Comparison of ENCODE assay signal across 8 cellular contexts in genomic region chrX:9339603-9340569, GRCh38.
DNase-seq lines count a peak whose midpoint lies in the region; ATAC-seq, FAIRE-seq and TF ChIP-seq lines count a peak whose summit lies in the region.

No MANE protein-coding gene starts in this region.

- H3K4me1 ChIP-seq in neutrophil (ENCODE audit: control insufficient read depth in 1 of 2, insufficient read depth in 1 of 2, low read depth in 1 of 2, low read length in 1 of 2): peaks cover 47 to 62% of the 10 kb centered on the region in 2 experiments

- peak; percentile 24 for DNase-seq in D721Med (ENCODE audit: insufficient read length, low spot score)
- DNase-seq in NCI-H1694 (lab: John Stamatoyannopoulos, UW): peak; percentile 24
- DNase-seq in cerebellar cortex (ENCODE audit: low spot score): peak; percentile 36
- no peak for DNase-seq in GM10248 (ENCODE audit: extremely low spot score)
- no peak for DNase-seq in AG08395 (ENCODE audit: low spot score)
- DNase-seq in AG08396 (ENCODE audit: low spot score): no peak

- H3K4me3 ChIP-seq in neutrophil (ENCODE audit: low read depth in 1 of 2, low read length in 1 of 2): peak overlapping the region; percentile 48 to 63

- POLR2A ChIA-PET in GM10248 (lab: Yijun Ruan, JAX): no interaction called here

- FAIRE-seq in D721Med (lab: Jason Lieb, UNC): no peak

- TF ChIP-seq CTCF in D721Med (IDR thresholded peaks at IDR 0.05; ENCODE audit: insufficient read depth, missing control alignments): no peak
- no peak for TF ChIP-seq CTCF in neutrophil (IDR thresholded peaks at IDR 0.05)
- no peak for TF ChIP-seq CTCF in GM10248 (IDR thresholded peaks at IDR 0.05; ENCODE audit: control extremely low read depth, extremely low read depth, low read depth, missing control alignments)

- H3K9me3 ChIP-seq in neutrophil: no peaks in the 10 kb centered on the region

- CTCF ChIA-PET in GM10248 (lab: Yijun Ruan, JAX): no interaction called here

- H3K27me3 ChIP-seq in neutrophil: no peaks in the 10 kb centered on the region

- no peak for ATAC-seq in HG02571 (IDR thresholded peaks at IDR 0.05; ENCODE audit: unreplicated experiment)

- no peaks in the 10 kb centered on the region for H3K36me3 ChIP-seq in neutrophil

- peak overlapping the region; percentile 99 for H3K27ac ChIP-seq in neutrophil

Comparison
In these comparisons a context has a peak if more than half of its experiments do, and no peak if none do; other contexts are left out.
1. DNase-seq: peak in D721Med (single experiment), NCI-H1694 (single experiment) and cerebellar cortex (single experiment); none in GM10248 (single experiment), AG08395 (single experiment) and AG08396 (single experiment).